ENCODE assay signal across 23 cellular contexts in genomic region chr1:180728472-180729106, GRCh38.
"Had no signal": no experiment of that assay in that cellular context is flagged by ENCODE, and none has a peak within 500 bp of the region (broad histone marks: within the 10 kb centered on the region; RNA-seq: fewer than 3 reads in every experiment).

No MANE protein-coding gene starts in this region.

- H3K27ac ChIP-seq: coronary artery, esophagus muscularis mucosa, gastroesophageal sphincter, neutrophil, psoas muscle, right lobe of liver, testis, tibial nerve, upper lobe of right lung, vagina had no signal

- H3K4me3 ChIP-seq: coronary artery, esophagus muscularis mucosa, gastroesophageal sphincter, mucosa of descending colon, psoas muscle, right lobe of liver, testis, tibial nerve, upper lobe of right lung, vagina had no signal

- H3K4me1 Mint-ChIP-seq: naive thymus-derived CD8-positive, alpha-beta T cell; stimulated activated memory B cell treated with anti-CD40 and anti-IgM and Interleukin-4, amounts not matched to agents 10 μg/mL and 1 μg/mL and 100 μg/mL, for 72 hours had no signal

- H3K9me3 ChIP-seq: right lobe of liver, testis, vagina had no signal

- FAIRE-seq: kidney had no signal

- H3K4me1 ChIP-seq: gastroesophageal sphincter, right lobe of liver, testis, tibial nerve, upper lobe of right lung, vagina had no signal

- H3K27me3 ChIP-seq: esophagus muscularis mucosa, gastroesophageal sphincter, neutrophil, right lobe of liver, testis, tibial nerve, upper lobe of right lung, vagina had no signal

- ATAC-seq: gastroesophageal sphincter; left colon; left ventricle myocardium superior; mucosa of descending colon; naive thymus-derived CD8-positive, alpha-beta T cell; psoas muscle; right lobe of liver; stimulated activated memory B cell treated with anti-CD40 and anti-IgM and Interleukin-4, amounts not matched to agents 10 μg/mL and 1 μg/mL and 100 μg/mL, for 72 hours; upper lobe of right lung had no signal

- H3K27me3 Mint-ChIP-seq: naive thymus-derived CD8-positive, alpha-beta T cell; stimulated activated memory B cell treated with anti-CD40 and anti-IgM and Interleukin-4, amounts not matched to agents 10 μg/mL and 1 μg/mL and 100 μg/mL, for 72 hours; stimulated activated naive CD8-positive, alpha-beta T cell treated with anti-CD3 and anti-CD28 coated beads, Interleukin-15, Interleukin-2, amounts not matched to agents 100 ng/mL and 50 ng/mL, for 24 hours had no signal

- H3K27ac Mint-ChIP-seq: immature natural killer cell; naive thymus-derived CD8-positive, alpha-beta T cell; stimulated activated memory B cell treated with anti-CD40 and anti-IgM and Interleukin-4, amounts not matched to agents 10 μg/mL and 1 μg/mL and 100 μg/mL, for 72 hours; stimulated activated naive CD8-positive, alpha-beta T cell treated with anti-CD3 and anti-CD28 coated beads, Interleukin-15, Interleukin-2, amounts not matched to agents 100 ng/mL and 50 ng/mL, for 24 hours had no signal

- DNase-seq: effector CD4-positive, alpha-beta T cell; glutamatergic neuron; immature natural killer cell; kidney; left colon; left ventricle myocardium superior; mucosa of descending colon; naive thymus-derived CD8-positive, alpha-beta T cell; psoas muscle; retina; right lobe of liver; stimulated activated CD4-positive, alpha-beta T cell treated with anti-CD3 and anti-CD28 coated beads, Interleukin-4, amount 100 ng/mL, for 1 hour; stimulated activated CD8-positive, alpha-beta memory T cell treated with anti-CD3 and anti-CD28 coated beads, Interleukin-4, amount 100 ng/mL, for 48 hours; testis; upper lobe of right lung had no signal

- H3K36me3 ChIP-seq: esophagus muscularis mucosa, gastroesophageal sphincter, neutrophil, right lobe of liver, upper lobe of right lung, vagina had no signal

- H3K4me3 Mint-ChIP-seq: immature natural killer cell; naive thymus-derived CD8-positive, alpha-beta T cell; stimulated activated memory B cell treated with anti-CD40 and anti-IgM and Interleukin-4, amounts not matched to agents 10 μg/mL and 1 μg/mL and 100 μg/mL, for 72 hours; stimulated activated naive CD8-positive, alpha-beta T cell treated with anti-CD3 and anti-CD28 coated beads, Interleukin-15, Interleukin-2, amounts not matched to agents 100 ng/mL and 50 ng/mL, for 24 hours had no signal
